Comparison of ENCODE assay signal across 34 cellular contexts in genomic region chr3:77889616-77890015, GRCh38.
"Had no signal": no experiment of that assay in that cellular context is flagged by ENCODE, and none has a peak within 500 bp of the region (broad histone marks: within the 10 kb centered on the region; RNA-seq: fewer than 3 reads in every experiment).

No MANE protein-coding gene starts in this region.

- H3K9me3 ChIP-seq: MG63 had no signal

- H3K36me3 ChIP-seq: MG63 had no signal

- H3K9ac ChIP-seq: KMS-11 had no signal

- H3K4me3 ChIP-seq: MG63 had no signal

- H3K4me2 ChIP-seq: KMS-11 had no signal

- H3K27ac ChIP-seq: KMS-11 had no signal

- DNase-seq: Kasumi-1, KG1, MG63, MM.1S, MV-4-11, NCI-H1048, NCI-H1092, NCI-H1092 treated with DMSO at 0.1 percent for 48 hours, NCI-H1105, NCI-H1105 treated with DMSO at 0.1 percent for 48 hours, NCI-H1417, NCI-H1417 treated with DMSO at 0.1 percent for 48 hours, NCI-H1436, NCI-H1436 treated with DMSO at 0.1 percent for 48 hours, NCI-H146, NCI-H1694, NCI-H1694 treated with DMSO at 0.1 percent for 48 hours, NCI-H187, NCI-H187 treated with DMSO at 0.1 percent for 48 hours, NCI-H1930, NCI-H2029, NCI-H2029 treated with DMSO at 0.1 percent for 48 hours, NCI-H2081, NCI-H2081 treated with DMSO at 0.1 percent for 48 hours, NCI-H2107, NCI-H2171, NCI-H2171 treated with DMSO at 0.1 percent for 48 hours, NCI-H2227 treated with DMSO at 0.1 percent for 48 hours, NCI-H226, NCI-H345, NCI-H446, NCI-H446 treated with DMSO at 0.1 percent for 48 hours, NCI-H510A had no signal

- H3K27me3 ChIP-seq: MG63 had no signal
